Comparison of ENCODE assay signal across 35 cellular contexts in genomic region chr7:122752583-122752982, GRCh38. TPM values are rescaled to one million over a fixed set of nuclear protein-coding genes. Genes with fewer than 3 reads are reported as not detected.
"Had no signal": no experiment of that assay in that cellular context is flagged by ENCODE, and none has a peak within 500 bp of the region (broad histone marks: within the 10 kb centered on the region; RNA-seq: fewer than 3 reads in every experiment).

No MANE protein-coding gene starts in this region.

- H3K27ac Mint-ChIP-seq: activated CD4-positive, alpha-beta memory T cell treated with anti-CD3 and anti-CD28 coated beads for 36 hours; activated CD4-positive, alpha-beta T cell treated with anti-CD3 and anti-CD28 coated beads for 36 hours; activated CD4-positive, alpha-beta T cell treated with anti-CD3 and anti-CD28 coated beads, Interleukin-2, amount 10 ng/mL, durations not matched to agents 24 days and 14 days; activated CD8-positive, alpha-beta memory T cell treated with anti-CD3 and anti-CD28 coated beads, Interleukin-2, amount 10 ng/mL, durations not matched to agents 7 days and 5 days; activated CD8-positive, alpha-beta T cell treated with anti-CD3 and anti-CD28 coated beads, Interleukin-2, amount 10 ng/mL, durations not matched to agents 7 days and 5 days; activated naive CD4-positive, alpha-beta T cell treated with anti-CD3 and anti-CD28 coated beads for 36 hours; activated naive CD4-positive, alpha-beta T cell treated with anti-CD3 and anti-CD28 coated beads, Interleukin-2, amount 50 U/mL, for 24 hours; activated naive CD8-positive, alpha-beta T cell treated with anti-CD3 and anti-CD28 coated beads for 36 hours; activated naive CD8-positive, alpha-beta T cell treated with anti-CD3 and anti-CD28 coated beads, Interleukin-2, amount 50 U/mL, for 24 hours; activated T-helper 1 cell treated with anti-CD3 and anti-CD28 coated beads, Interleukin-12 subunit alpha, Interleukin-12 subunit beta, Interleukin-2, Interleukin-4 antibody, amounts not matched to agents 30 ng/mL and 10 ng/mL and 1 ng/mL, durations not matched to agents 14 hours and 24 hours and 36 hours; activated T-helper 2 cell treated with anti-CD3 and anti-CD28 coated beads, Interferon-gamma antibody, Interleukin-2, Interleukin-4, amounts not matched to agents 10 μg/mL and 5 μg/mL and 100 μg/mL, durations not matched to agents 14 hours and 24 hours and 36 hours; effector memory CD8-positive, alpha-beta T cell had no signal

- H3K27me3 ChIP-seq: adrenal gland, body of pancreas, esophagus muscularis mucosa had no signal

- H3K36me3 ChIP-seq: adrenal gland, esophagus muscularis mucosa had no signal

- H3K9me3 ChIP-seq: adrenal gland, body of pancreas, esophagus muscularis mucosa had no signal

- H3K4me3 ChIP-seq: adrenal gland, body of pancreas, esophagus muscularis mucosa had no signal

- H3K4me3 Mint-ChIP-seq: activated CD4-positive, alpha-beta memory T cell treated with anti-CD3 and anti-CD28 coated beads for 36 hours; activated CD4-positive, alpha-beta T cell treated with anti-CD3 and anti-CD28 coated beads for 36 hours; activated CD4-positive, alpha-beta T cell treated with anti-CD3 and anti-CD28 coated beads, Interleukin-2, amount 10 ng/mL, durations not matched to agents 24 days and 14 days; activated CD8-positive, alpha-beta memory T cell treated with anti-CD3 and anti-CD28 coated beads, Interleukin-2, amount 10 ng/mL, durations not matched to agents 7 days and 5 days; activated CD8-positive, alpha-beta T cell treated with anti-CD3 and anti-CD28 coated beads, Interleukin-2, amount 10 ng/mL, durations not matched to agents 7 days and 5 days; activated naive CD4-positive, alpha-beta T cell treated with anti-CD3 and anti-CD28 coated beads for 36 hours; activated naive CD4-positive, alpha-beta T cell treated with anti-CD3 and anti-CD28 coated beads, Interleukin-2, amount 50 U/mL, for 24 hours; activated naive CD8-positive, alpha-beta T cell treated with anti-CD3 and anti-CD28 coated beads for 36 hours; activated naive CD8-positive, alpha-beta T cell treated with anti-CD3 and anti-CD28 coated beads, Interleukin-2, amount 50 U/mL, for 24 hours; activated T-helper 1 cell treated with anti-CD3 and anti-CD28 coated beads, Interleukin-12 subunit alpha, Interleukin-12 subunit beta, Interleukin-2, Interleukin-4 antibody, amounts not matched to agents 30 ng/mL and 10 ng/mL and 1 ng/mL, durations not matched to agents 14 hours and 24 hours and 36 hours; effector memory CD8-positive, alpha-beta T cell had no signal

- H3K36me3 Mint-ChIP-seq: activated CD4-positive, alpha-beta memory T cell treated with anti-CD3 and anti-CD28 coated beads for 36 hours; activated CD8-positive, alpha-beta memory T cell treated with anti-CD3 and anti-CD28 coated beads, Interleukin-2, amount 10 ng/mL, durations not matched to agents 7 days and 5 days; activated naive CD4-positive, alpha-beta T cell treated with anti-CD3 and anti-CD28 coated beads, Interleukin-2, amount 50 U/mL, for 24 hours; activated naive CD8-positive, alpha-beta T cell treated with anti-CD3 and anti-CD28 coated beads for 36 hours had no signal

- FAIRE-seq: colon, frontal cortex had no signal

- H3K27ac ChIP-seq: adrenal gland, body of pancreas, esophagus muscularis mucosa had no signal

- H3K4me1 ChIP-seq: adrenal gland had no signal

- H3K9me3 Mint-ChIP-seq: activated CD4-positive, alpha-beta memory T cell treated with anti-CD3 and anti-CD28 coated beads for 36 hours; activated CD4-positive, alpha-beta T cell treated with anti-CD3 and anti-CD28 coated beads, Interleukin-2, amount 10 ng/mL, durations not matched to agents 24 days and 14 days; activated naive CD4-positive, alpha-beta T cell treated with anti-CD3 and anti-CD28 coated beads for 36 hours; activated naive CD4-positive, alpha-beta T cell treated with anti-CD3 and anti-CD28 coated beads, Interleukin-2, amount 50 U/mL, for 24 hours; activated naive CD8-positive, alpha-beta T cell treated with anti-CD3 and anti-CD28 coated beads for 36 hours; activated naive CD8-positive, alpha-beta T cell treated with anti-CD3 and anti-CD28 coated beads, Interleukin-2, amount 50 U/mL, for 24 hours; activated T-helper 1 cell treated with anti-CD3 and anti-CD28 coated beads, Interleukin-12 subunit alpha, Interleukin-12 subunit beta, Interleukin-2, Interleukin-4 antibody, amounts not matched to agents 30 ng/mL and 10 ng/mL and 1 ng/mL, durations not matched to agents 14 hours and 24 hours and 36 hours; activated T-helper 2 cell treated with anti-CD3 and anti-CD28 coated beads, Interferon-gamma antibody, Interleukin-2, Interleukin-4, amounts not matched to agents 10 μg/mL and 5 μg/mL and 100 μg/mL, durations not matched to agents 14 hours and 24 hours and 36 hours had no signal

- H3K4me1 Mint-ChIP-seq: activated CD4-positive, alpha-beta T cell treated with anti-CD3 and anti-CD28 coated beads for 36 hours; activated CD4-positive, alpha-beta T cell treated with anti-CD3 and anti-CD28 coated beads, Interleukin-2, amount 10 ng/mL, durations not matched to agents 24 days and 14 days; activated CD8-positive, alpha-beta memory T cell treated with anti-CD3 and anti-CD28 coated beads, Interleukin-2, amount 10 ng/mL, durations not matched to agents 7 days and 5 days; activated naive CD4-positive, alpha-beta T cell treated with anti-CD3 and anti-CD28 coated beads, Interleukin-2, amount 50 U/mL, for 24 hours; activated naive CD8-positive, alpha-beta T cell treated with anti-CD3 and anti-CD28 coated beads for 36 hours; activated naive CD8-positive, alpha-beta T cell treated with anti-CD3 and anti-CD28 coated beads, Interleukin-2, amount 50 U/mL, for 24 hours had no signal

- H3K27me3 Mint-ChIP-seq: activated CD4-positive, alpha-beta memory T cell treated with anti-CD3 and anti-CD28 coated beads for 36 hours; activated CD4-positive, alpha-beta T cell treated with anti-CD3 and anti-CD28 coated beads for 36 hours; activated CD4-positive, alpha-beta T cell treated with anti-CD3 and anti-CD28 coated beads, Interleukin-2, amount 10 ng/mL, durations not matched to agents 24 days and 14 days; activated CD8-positive, alpha-beta memory T cell treated with anti-CD3 and anti-CD28 coated beads, Interleukin-2, amount 10 ng/mL, durations not matched to agents 7 days and 5 days; activated naive CD4-positive, alpha-beta T cell treated with anti-CD3 and anti-CD28 coated beads, Interleukin-2, amount 50 U/mL, for 24 hours; activated naive CD8-positive, alpha-beta T cell treated with anti-CD3 and anti-CD28 coated beads for 36 hours; activated naive CD8-positive, alpha-beta T cell treated with anti-CD3 and anti-CD28 coated beads, Interleukin-2, amount 50 U/mL, for 24 hours; effector memory CD8-positive, alpha-beta T cell had no signal

- DNase-seq: activated CD4-positive, alpha-beta memory T cell treated with anti-CD3 and anti-CD28 coated beads for 36 hours; activated CD4-positive, alpha-beta T cell treated with anti-CD3 and anti-CD28 coated beads for 36 hours; activated CD4-positive, alpha-beta T cell treated with anti-CD3 and anti-CD28 coated beads, Interleukin-2, amount 10 ng/mL, durations not matched to agents 24 days and 14 days; activated CD4-positive, CD25-positive, alpha-beta regulatory T cell; activated CD4-positive, CD25-positive, alpha-beta regulatory T cell treated with anti-CD3 and anti-CD28 coated beads, Interleukin-2, amount 50 U/mL, for 72 hours; activated CD8-positive, alpha-beta memory T cell treated with anti-CD3 and anti-CD28 coated beads, Interleukin-2, amount 10 ng/mL, durations not matched to agents 7 days and 5 days; activated CD8-positive, alpha-beta memory T cell treated with anti-CD3 and anti-CD28 coated beads, Interleukin-2, amount 50 U/mL, for 4 hours; activated CD8-positive, alpha-beta T cell treated with anti-CD3 and anti-CD28 coated beads, Interleukin-2, amount 10 ng/mL, durations not matched to agents 7 days and 5 days; activated effector memory CD4-positive, alpha-beta T cell treated with anti-CD3 and anti-CD28 coated beads, Interleukin-2, amount 50 U/mL, for 16 hours; activated naive CD4-positive, alpha-beta T cell treated with anti-CD3 and anti-CD28 coated beads for 36 hours; activated naive CD8-positive, alpha-beta T cell treated with anti-CD3 and anti-CD28 coated beads for 36 hours; activated naive CD8-positive, alpha-beta T cell treated with anti-CD3 and anti-CD28 coated beads, Interleukin-2, amount 50 U/mL, for 24 hours; activated T-cell treated with anti-CD3 and anti-CD28 coated beads, Interleukin-2, amount 50 U/mL, for 1 hour; activated T-cell treated with anti-CD3 and anti-CD28 coated beads, Interleukin-2, amount 50 U/mL, for 48 hours; adrenal gland; amygdala; aorta; body of pancreas; caudate nucleus; cortex of kidney; dermis blood vessel endothelial cell; effector CD4-positive, alpha-beta T cell; effector memory CD8-positive, alpha-beta T cell; erythroblast; head of caudate nucleus; T-helper 2 cell had no signal

- ATAC-seq: activated CD4-positive, alpha-beta T cell treated with anti-CD3 and anti-CD28 coated beads for 36 hours; activated CD8-positive, alpha-beta memory T cell treated with anti-CD3 and anti-CD28 coated beads, Interleukin-2, amount 10 ng/mL, durations not matched to agents 7 days and 5 days; activated CD8-positive, alpha-beta T cell treated with anti-CD3 and anti-CD28 coated beads, Interleukin-2, amount 10 ng/mL, durations not matched to agents 7 days and 5 days; activated naive CD8-positive, alpha-beta T cell treated with anti-CD3 and anti-CD28 coated beads, Interleukin-2, amount 50 U/mL, for 24 hours; body of pancreas; effector memory CD8-positive, alpha-beta T cell had no signal

RNA-seq across cellular contexts. Expression of gene RNF148, which starts 49.9 kb away (rescaled TPM):
- total RNA-seq: activated CD4-positive, alpha-beta memory T cell treated with anti-CD3 and anti-CD28 coated beads for 36 hours; activated CD4-positive, alpha-beta T cell treated with anti-CD3 and anti-CD28 coated beads for 36 hours; activated CD4-positive, alpha-beta T cell treated with anti-CD3 and anti-CD28 coated beads, Interleukin-2, amount 10 ng/mL, durations not matched to agents 24 days and 14 days; activated CD8-positive, alpha-beta memory T cell treated with anti-CD3 and anti-CD28 coated beads for 36 hours; activated CD8-positive, alpha-beta memory T cell treated with anti-CD3 and anti-CD28 coated beads, Interleukin-2, amount 10 ng/mL, durations not matched to agents 7 days and 5 days; activated CD8-positive, alpha-beta T cell treated with anti-CD3 and anti-CD28 coated beads, Interleukin-2, amount 10 ng/mL, durations not matched to agents 7 days and 5 days; activated naive CD4-positive, alpha-beta T cell treated with anti-CD3 and anti-CD28 coated beads for 36 hours; activated naive CD8-positive, alpha-beta T cell treated with anti-CD3 and anti-CD28 coated beads for 36 hours; activated T-helper 1 cell treated with anti-CD3 and anti-CD28 coated beads, Interleukin-12 subunit alpha, Interleukin-12 subunit beta, Interleukin-2, Interleukin-4 antibody, amounts not matched to agents 30 ng/mL and 10 ng/mL and 1 ng/mL, durations not matched to agents 14 hours and 24 hours and 36 hours; activated T-helper 2 cell treated with anti-CD3 and anti-CD28 coated beads, Interferon-gamma antibody, Interleukin-2, Interleukin-4, amounts not matched to agents 10 μg/mL and 5 μg/mL and 100 μg/mL, durations not matched to agents 14 hours and 24 hours and 36 hours; chondrocyte; T-helper 1 cell treated with Interleukin-12 subunit alpha and Interleukin-12 subunit beta and Interleukin-4 antibody, amounts not matched to agents 30 ng/mL and 1 ng/mL, for 36 hours had no signal
- polyA plus RNA-seq: aorta had no signal

RNA-seq across cellular contexts. Expression of gene RNF133, which starts 53.7 kb away (rescaled TPM):
- total RNA-seq: activated CD4-positive, alpha-beta memory T cell treated with anti-CD3 and anti-CD28 coated beads for 36 hours; activated CD4-positive, alpha-beta T cell treated with anti-CD3 and anti-CD28 coated beads for 36 hours; activated CD4-positive, alpha-beta T cell treated with anti-CD3 and anti-CD28 coated beads, Interleukin-2, amount 10 ng/mL, durations not matched to agents 24 days and 14 days; activated CD8-positive, alpha-beta memory T cell treated with anti-CD3 and anti-CD28 coated beads for 36 hours; activated CD8-positive, alpha-beta memory T cell treated with anti-CD3 and anti-CD28 coated beads, Interleukin-2, amount 10 ng/mL, durations not matched to agents 7 days and 5 days; activated CD8-positive, alpha-beta T cell treated with anti-CD3 and anti-CD28 coated beads, Interleukin-2, amount 10 ng/mL, durations not matched to agents 7 days and 5 days; activated naive CD4-positive, alpha-beta T cell treated with anti-CD3 and anti-CD28 coated beads for 36 hours; activated naive CD8-positive, alpha-beta T cell treated with anti-CD3 and anti-CD28 coated beads for 36 hours; activated T-helper 1 cell treated with anti-CD3 and anti-CD28 coated beads, Interleukin-12 subunit alpha, Interleukin-12 subunit beta, Interleukin-2, Interleukin-4 antibody, amounts not matched to agents 30 ng/mL and 10 ng/mL and 1 ng/mL, durations not matched to agents 14 hours and 24 hours and 36 hours; activated T-helper 2 cell treated with anti-CD3 and anti-CD28 coated beads, Interferon-gamma antibody, Interleukin-2, Interleukin-4, amounts not matched to agents 10 μg/mL and 5 μg/mL and 100 μg/mL, durations not matched to agents 14 hours and 24 hours and 36 hours; chondrocyte; T-helper 1 cell treated with Interleukin-12 subunit alpha and Interleukin-12 subunit beta and Interleukin-4 antibody, amounts not matched to agents 30 ng/mL and 1 ng/mL, for 36 hours had no signal
